ENCODE assay signal across 7 cellular contexts in genomic region chr7:85750454-85750949, GRCh38.
DNase-seq lines count a peak whose midpoint lies in the region; ATAC-seq and TF ChIP-seq lines count a peak whose summit lies in the region.

No MANE protein-coding gene starts in this region.

- no peak overlapping the region for H3K4me3 ChIP-seq in cardiac fibroblast (replicated peaks in 1 of 2; ENCODE audit: low read depth in 2 of 2, low read length in 2 of 2)

- ATAC-seq in GM18909 (IDR thresholded peaks at IDR 0.05; ENCODE audit: poor library complexity, unreplicated experiment): peak; percentile 96
- ATAC-seq in HG03039 (IDR thresholded peaks at IDR 0.05; ENCODE audit: unreplicated experiment): peak; percentile 98

- peak; percentile 65 for TF ChIP-seq CTCF in cardiac fibroblast (IDR thresholded peaks at IDR 0.05; ENCODE audit: low read depth, low read length)

- peak; percentile 52 for DNase-seq in EH (ENCODE audit: low read depth)
- peak; percentile 15 to 62 for DNase-seq in NCI-H524 (lab: John Stamatoyannopoulos, UW)
- peak; percentile 49 to 61 for DNase-seq in cardiac fibroblast (ENCODE audit: low read depth in 2 of 2)
- DNase-seq in lung microvascular endothelial cell (ENCODE audit: low read depth in 2 of 2): peak; percentile 13 to 55
- no peak for DNase-seq in NCI-H774 (lab: John Stamatoyannopoulos, UW)
